10 cellular contexts compared by ENCODE assay signal in genomic region chr9:37908698-37909186, GRCh38. TPM values are rescaled to one million over a fixed set of nuclear protein-coding genes. Genes with fewer than 3 reads are reported as not detected.
DNase-seq lines count a peak whose midpoint lies in the region; ATAC-seq and TF ChIP-seq lines count a peak whose summit lies in the region.
"Had no signal": no experiment of that assay in that cellular context is flagged by ENCODE, and none has a peak within 500 bp of the region (broad histone marks: within the 10 kb centered on the region; RNA-seq: fewer than 3 reads in every experiment).

No MANE protein-coding gene starts in this region.

- no peak overlapping the region for H3K9ac ChIP-seq in mesendoderm (ENCODE audit: low read length)

- H3K27ac ChIP-seq in HL-60 (replicated peaks) (peak overlapping the region; percentile 63), PC-9 (peak overlapping the region; percentile 51), sigmoid colon (no peak overlapping the region), dorsolateral prefrontal cortex (no peak overlapping the region), mesendoderm (ENCODE audit: low read depth, low read length) (no peak overlapping the region)
- H3K27ac ChIP-seq: cardiac muscle cell had no signal

- no peaks in the 10 kb centered on the region for H4K20me1 ChIP-seq in PC-9 (ENCODE audit: insufficient read depth)

- no peaks in the 10 kb centered on the region for H3K27me3 Mint-ChIP-seq in T-cell
- H3K27me3 Mint-ChIP-seq: type B pancreatic cell had no signal

- no peak for TF ChIP-seq POLR2A in sigmoid colon (IDR thresholded peaks at IDR 0.05)

- H3K9me3 Mint-ChIP-seq in T-cell = no peaks in the 10 kb centered on the region
- H3K9me3 Mint-ChIP-seq: type B pancreatic cell had no signal

- no peak overlapping the region for H2BK5ac ChIP-seq in mesendoderm (ENCODE audit: low read length)

- intact Hi-C loops in PC-9 (cut with micrococcal nuclease; ENCODE audit: unreplicated experiment) = loop anchor here (10.0 kb wide), 1 partner anchor 424 kb away; the partner anchor contains the start of gene POLR1E
- intact Hi-C loops in sigmoid colon (cut with DNase I) = loop anchor here (10.0 kb wide), 2 partner anchors 334 to 424 kb away; partner anchors contain the start of genes FBXO10 and POLR1E
- intact Hi-C loops in dorsolateral prefrontal cortex (cut with DNase I) = loop anchor here in 1 of 2 donors (10.0 kb wide), 1 partner anchor 124 kb away; the partner anchor contains the start of gene EXOSC3

- H3K9me3 ChIP-seq in PC-9 (ENCODE audit: insufficient read depth, low read depth) = no peaks in the 10 kb centered on the region
- H3K9me3 ChIP-seq in sigmoid colon = no peaks in the 10 kb centered on the region

- TF ChIP-seq CTCF in HL-60 (IDR thresholded peaks at IDR 0.05; ENCODE audit: insufficient read depth, low read length) (no peak), PC-9 (conservative IDR thresholded peaks at IDR 0.05) (no peak), fibroblast of mammary gland (conservative IDR thresholded peaks at IDR 0.05; ENCODE audit: control insufficient read depth, insufficient read depth, low read depth, low read length) (no peak), sigmoid colon (IDR thresholded peaks at IDR 0.05) (no peak), dorsolateral prefrontal cortex (IDR thresholded peaks at IDR 0.05 in 54 of 56, conservative IDR thresholded peaks at IDR 0.05 in 2 of 56; ENCODE audit: low read depth in 1 of 56, partially characterized antibody in 56 of 56) (no peak)

- H3K27ac Mint-ChIP-seq in T-cell = no peak overlapping the region
- H3K27ac Mint-ChIP-seq: type B pancreatic cell had no signal

- H3K4me1 ChIP-seq in PC-9 (replicated peaks; ENCODE audit: insufficient read depth) (peaks cover 19% of the 10 kb centered on the region), sigmoid colon (peaks cover 0 to 15% (median 9%) of the 10 kb centered on the region in 4 donors), mesendoderm (ENCODE audit: control insufficient read depth, low read depth, low read length) (peaks cover 6% of the 10 kb centered on the region)

- WGBS in sigmoid colon, 2 donors = 82 to 83% methylated on average over 4 of the region's 4 CpGs
- WGBS in mesendoderm (ENCODE audit: extremely low coverage, insufficient coverage, low lambda C conversion rate) = no CpG with 5 or more reads among the region's 4 CpGs

- no peak overlapping the region for H3K4me3 Mint-ChIP-seq in T-cell
- H3K4me3 Mint-ChIP-seq: type B pancreatic cell had no signal

- no peak overlapping the region for H3K4me3 ChIP-seq in HL-60 (replicated peaks; ENCODE audit: insufficient read depth, low read length)
- no peak overlapping the region for H3K4me3 ChIP-seq in PC-9
- H3K4me3 ChIP-seq in fibroblast of mammary gland (ENCODE audit: control insufficient read depth, low read depth, low read length) = no peak overlapping the region
- H3K4me3 ChIP-seq in sigmoid colon = no peak overlapping the region
- no peak overlapping the region for H3K4me3 ChIP-seq in dorsolateral prefrontal cortex
- no peak overlapping the region for H3K4me3 ChIP-seq in mesendoderm (ENCODE audit: low read length)
- H3K4me3 ChIP-seq: cardiac muscle cell had no signal

- POLR2A ChIA-PET in PC-9 (lab: Charles Lee; ENCODE audit: unreplicated experiment) (no interaction called here), T-cell (lab: Charles Lee) (interaction anchor here in 1 of 2 donors (0.6 kb wide), 1 partner anchor 101 kb away, joined by 3 read pairs; no protein-coding TSS in a partner anchor)

- H3K18ac ChIP-seq in mesendoderm (ENCODE audit: low read length) = no peak overlapping the region

- TF ChIP-seq EP300 in sigmoid colon (IDR thresholded peaks at IDR 0.05) = no peak

- DNase-seq in HL-60 (ENCODE audit: low read depth in 1 of 2, low spot score in 1 of 2) (peak; percentile 92 to 93), PC-9 (peak in 1 of 2 experiments; percentile 95), fibroblast of mammary gland (ENCODE audit: low read depth) (peak; percentile 73), sigmoid colon (peak; percentile 35), dorsolateral prefrontal cortex (no peak), T-cell (no peak), G401 (ENCODE audit: low spot score) (no peak), mesendoderm (no peak)

- H3K79me1 ChIP-seq in mesendoderm (ENCODE audit: low read length) = no peaks in the 10 kb centered on the region

- no peak overlapping the region for H2BK120ac ChIP-seq in mesendoderm (ENCODE audit: low read depth, low read length)

- no peak overlapping the region for H4K5ac ChIP-seq in mesendoderm (ENCODE audit: low read length)

- H4K8ac ChIP-seq in mesendoderm (ENCODE audit: low read depth, low read length) = no peak overlapping the region

- H3K4me1 Mint-ChIP-seq in T-cell = peaks cover 10 to 13% (median 10%) of the 10 kb centered on the region in 3 donors

- H3K4ac ChIP-seq in mesendoderm (ENCODE audit: low read depth, low read length) = no peak overlapping the region

- peaks cover 23% of the 10 kb centered on the region; the same call in 1 of the 2 replicates for H3F3A ChIP-seq in PC-9 (ENCODE audit: insufficient read depth, low read depth)

- H3K9me2 ChIP-seq in PC-9 (ENCODE audit: insufficient read depth) = no peaks in the 10 kb centered on the region

- CTCF ChIA-PET in PC-9 (lab: Charles Lee) (interaction anchor here (0.6 kb wide), 1 partner anchor 420 kb away, joined by 3 read pairs; no protein-coding TSS in a partner anchor), T-cell (lab: Charles Lee) (interaction anchor here in 1 of 2 donors (0.7 kb wide), 1 partner anchor 526 kb away, joined by 3 read pairs; no protein-coding TSS in a partner anchor)

- BruUV-seq in PC-9 (replicated peaks; lab: Mats Ljungman, UMichigan) = no TSS peak

- in situ Hi-C loops in G401 (cut with HindIII; ENCODE audit: low sequenced_read_pairs) = no loop called here

- H2AFZ ChIP-seq in PC-9 = no peak overlapping the region

- H3K4me2 ChIP-seq in PC-9 (peak overlapping the region; percentile 42), mesendoderm (ENCODE audit: low read length) (no peak overlapping the region)

- H3K27me3 ChIP-seq in HL-60 (ENCODE audit: insufficient read depth, poor library complexity, severe bottlenecking) (no peaks in the 10 kb centered on the region), PC-9 (ENCODE audit: insufficient read depth, low read depth) (no peaks in the 10 kb centered on the region), sigmoid colon (no peaks in the 10 kb centered on the region), dorsolateral prefrontal cortex (no peaks in the 10 kb centered on the region), mesendoderm (ENCODE audit: insufficient read depth, low read length, poor library complexity) (no peaks in the 10 kb centered on the region)
- H3K27me3 ChIP-seq: cardiac muscle cell had no signal

- H2AK5ac ChIP-seq in mesendoderm (ENCODE audit: low read length) = no peak overlapping the region

- no peak overlapping the region for H3K23ac ChIP-seq in mesendoderm (ENCODE audit: low read length)

- H2BK15ac ChIP-seq in mesendoderm (replicated peaks; ENCODE audit: low read depth) = no peak overlapping the region

- H3K36me3 Mint-ChIP-seq in T-cell = no peaks in the 10 kb centered on the region
- H3K36me3 Mint-ChIP-seq: type B pancreatic cell had no signal

- H3K79me2 ChIP-seq in PC-9 (ENCODE audit: low read depth) = no peaks in the 10 kb centered on the region
- no peaks in the 10 kb centered on the region for H3K79me2 ChIP-seq in mesendoderm (ENCODE audit: control insufficient read depth, insufficient read depth, low read length)

- no peak for ATAC-seq in T-cell (replicated peaks in 1 of 4)

- H3K56ac ChIP-seq in mesendoderm (ENCODE audit: low read length) = no peak overlapping the region

- H3K36me3 ChIP-seq in PC-9 (ENCODE audit: low read depth) (no peaks in the 10 kb centered on the region), sigmoid colon (no peaks in the 10 kb centered on the region), mesendoderm (ENCODE audit: control insufficient read depth, insufficient read depth, low read length) (no peaks in the 10 kb centered on the region)
- H3K36me3 ChIP-seq: cardiac muscle cell had no signal

RNA-seq across cellular contexts. Expression of gene SLC25A51, which starts 4.8 kb away (rescaled TPM):
- total RNA-seq in PC-9 (2021) (12.7 and 14.9 TPM in 2 replicates), sigmoid colon (10 to 100 TPM; 19.3 to 31.0 (median 27.3) TPM), dorsolateral prefrontal cortex (10 to 100 TPM; 21.6 to 40.8 (median 32.4) TPM), T-cell (10 to 100 TPM; 19.7 to 37.6 (median 32.4) TPM)
- 1 to 10 TPM; 4.2 to 8.9 (median 8.6) TPM for polyA plus RNA-seq in sigmoid colon
- 29.8 and 36.2 TPM in 2 replicates for total RNA-seq in G401 (2014; rRNA removed; shearing (Covaris generic))
- polyA plus RNA-seq in mesendoderm (2013, experiment 1 of 2) = 6.9 TPM
- 6.9 TPM for polyA plus RNA-seq in mesendoderm (2013, experiment 2 of 2)

Comparison
In these comparisons a context has a peak if more than half of its experiments do, and no peak if none do; other contexts are left out.
1. DNase-seq: peak in HL-60 (2 of 2), fibroblast of mammary gland (single experiment) and sigmoid colon (single experiment); none in dorsolateral prefrontal cortex (0 of 10), T-cell (0 of 34), G401 (single experiment) and mesendoderm (single experiment).
2. H3K27ac ChIP-seq: peak in HL-60 (single experiment) and PC-9 (single experiment); none in sigmoid colon (0 of 4), dorsolateral prefrontal cortex (0 of 59) and mesendoderm (single experiment).